ENCODE assay signal across 19 cellular contexts in genomic region chr10:125096371-125096770, GRCh38.
DNase-seq lines count a peak whose midpoint lies in the region; ATAC-seq and TF ChIP-seq lines count a peak whose summit lies in the region.
"Had no signal": no experiment of that assay in that cellular context is flagged by ENCODE, and none has a peak within 500 bp of the region (broad histone marks: within the 10 kb centered on the region; RNA-seq: fewer than 3 reads in every experiment).

No MANE protein-coding gene starts in this region.

- no peaks in the 10 kb centered on the region for H3K36me3 Mint-ChIP-seq in glutamatergic neuron (ENCODE audit: unreplicated experiment)
- H3K36me3 Mint-ChIP-seq: activated naive CD4-positive, alpha-beta T cell treated with anti-CD3 and anti-CD28 coated beads, Interleukin-2, amount 10 ng/mL, durations not matched to agents 7 days and 5 days; memory B cell had no signal

- H3K27ac Mint-ChIP-seq in glutamatergic neuron (ENCODE audit: unreplicated experiment), result peak overlapping the region; percentile 81
- H3K27ac Mint-ChIP-seq: activated naive CD4-positive, alpha-beta T cell treated with anti-CD3 and anti-CD28 coated beads, Interleukin-2, amount 10 ng/mL, durations not matched to agents 7 days and 5 days; memory B cell had no signal

- H3K36me3 ChIP-seq in SJSA1 (peaks cover 23% of the 10 kb centered on the region), sigmoid colon (no peaks in the 10 kb centered on the region), MG63 (peaks cover 18% of the 10 kb centered on the region)

- DNase-seq in SJSA1 (ENCODE audit: low read depth in 1 of 2, low spot score in 2 of 2), result no peak
- DNase-seq in glutamatergic neuron, result no peak
- DNase-seq in sigmoid colon, result peak; percentile 17
- DNase-seq in MG63, result no peak
- DNase-seq in DMS114 treated with DMSO at 0.1 percent for 48 hours (lab: John Stamatoyannopoulos, UW; ENCODE audit: unreplicated experiment), result no peak
- DNase-seq: activated CD4-positive, alpha-beta T cell treated with anti-CD3 and anti-CD28 coated beads, Interleukin-2, amount 50 U/mL, for 4 hours; activated naive CD4-positive, alpha-beta T cell treated with anti-CD3 and anti-CD28 coated beads, Interleukin-2, amount 10 ng/mL, durations not matched to agents 7 days and 5 days; activated T-cell treated with anti-CD3 and anti-CD28 coated beads for 4 hours; DMS53; H7; NCI-H1092; NCI-H2081; NCI-H446 treated with DMSO at 0.1 percent for 48 hours had no signal

- peaks cover 51% of the 10 kb centered on the region for H3K4me1 ChIP-seq in SJSA1 (replicated peaks)
- peaks cover 0 to 57% (median 46%) of the 10 kb centered on the region in 4 donors for H3K4me1 ChIP-seq in sigmoid colon

- peak overlapping the region; percentile 58 for H3K27ac ChIP-seq in SJSA1
- peak overlapping the region in 1 of 4 donors; percentile 83 for H3K27ac ChIP-seq in sigmoid colon

- no peak overlapping the region for H3K4me3 ChIP-seq in SJSA1
- no peak overlapping the region for H3K4me3 ChIP-seq in sigmoid colon
- H3K4me3 ChIP-seq in MG63, result no peak overlapping the region

- peak overlapping the region; percentile 58 for H3K4me3 Mint-ChIP-seq in glutamatergic neuron (ENCODE audit: unreplicated experiment)
- H3K4me3 Mint-ChIP-seq: activated naive CD4-positive, alpha-beta T cell treated with anti-CD3 and anti-CD28 coated beads, Interleukin-2, amount 10 ng/mL, durations not matched to agents 7 days and 5 days; dendritic cell treated with granulocyte-macrophage colony-stimulating factor and Interleukin-4, amounts not matched to agents 40 ng/mL and 50 ng/mL, for 4 days; memory B cell; neural crest cell had no signal

- WGBS in sigmoid colon, 2 donors, result 79% methylated on average over 6 of the region's 6 CpGs

- TF ChIP-seq CTCF in glutamatergic neuron (IDR thresholded peaks at IDR 0.05; ENCODE audit: partially characterized antibody, unreplicated experiment) (no peak), sigmoid colon (IDR thresholded peaks at IDR 0.05) (no peak)

- H3K27me3 ChIP-seq in SJSA1 (replicated peaks) (no peaks in the 10 kb centered on the region), sigmoid colon (no peaks in the 10 kb centered on the region), MG63 (no peaks in the 10 kb centered on the region)

- H3K9me3 ChIP-seq in SJSA1 (replicated peaks), result no peaks in the 10 kb centered on the region
- no peaks in the 10 kb centered on the region for H3K9me3 ChIP-seq in sigmoid colon
- no peaks in the 10 kb centered on the region for H3K9me3 ChIP-seq in MG63

- no peak for TF ChIP-seq POLR2A in sigmoid colon (IDR thresholded peaks at IDR 0.05)

- ATAC-seq in GM19351 (IDR thresholded peaks at IDR 0.05; ENCODE audit: unreplicated experiment) (peak; percentile 53), HG03571 (IDR thresholded peaks at IDR 0.05; ENCODE audit: unreplicated experiment) (no peak), GM19395 (IDR thresholded peaks at IDR 0.05; ENCODE audit: unreplicated experiment) (no peak)

- peaks cover 69% of the 10 kb centered on the region for H3K4me1 Mint-ChIP-seq in glutamatergic neuron (ENCODE audit: low read depth, unreplicated experiment)
- H3K4me1 Mint-ChIP-seq: activated naive CD4-positive, alpha-beta T cell treated with anti-CD3 and anti-CD28 coated beads, Interleukin-2, amount 10 ng/mL, durations not matched to agents 7 days and 5 days; memory B cell had no signal

- no peak for TF ChIP-seq EP300 in sigmoid colon (IDR thresholded peaks at IDR 0.05)

- intact Hi-C loops in sigmoid colon (cut with DNase I), result no loop called here

- H3K27me3 Mint-ChIP-seq in glutamatergic neuron (ENCODE audit: unreplicated experiment), result peaks cover 9% of the 10 kb centered on the region
- H3K27me3 Mint-ChIP-seq: activated naive CD4-positive, alpha-beta T cell treated with anti-CD3 and anti-CD28 coated beads, Interleukin-2, amount 10 ng/mL, durations not matched to agents 7 days and 5 days; dendritic cell treated with granulocyte-macrophage colony-stimulating factor and Interleukin-4, amounts not matched to agents 40 ng/mL and 50 ng/mL, for 4 days had no signal

- peaks cover 6% of the 10 kb centered on the region for H3K9me3 Mint-ChIP-seq in glutamatergic neuron (ENCODE audit: unreplicated experiment)
- H3K9me3 Mint-ChIP-seq: activated naive CD4-positive, alpha-beta T cell treated with anti-CD3 and anti-CD28 coated beads, Interleukin-2, amount 10 ng/mL, durations not matched to agents 7 days and 5 days; dendritic cell treated with granulocyte-macrophage colony-stimulating factor and Interleukin-4, amounts not matched to agents 40 ng/mL and 50 ng/mL, for 4 days; memory B cell; neural crest cell had no signal
